In the genomic region with DNA sequence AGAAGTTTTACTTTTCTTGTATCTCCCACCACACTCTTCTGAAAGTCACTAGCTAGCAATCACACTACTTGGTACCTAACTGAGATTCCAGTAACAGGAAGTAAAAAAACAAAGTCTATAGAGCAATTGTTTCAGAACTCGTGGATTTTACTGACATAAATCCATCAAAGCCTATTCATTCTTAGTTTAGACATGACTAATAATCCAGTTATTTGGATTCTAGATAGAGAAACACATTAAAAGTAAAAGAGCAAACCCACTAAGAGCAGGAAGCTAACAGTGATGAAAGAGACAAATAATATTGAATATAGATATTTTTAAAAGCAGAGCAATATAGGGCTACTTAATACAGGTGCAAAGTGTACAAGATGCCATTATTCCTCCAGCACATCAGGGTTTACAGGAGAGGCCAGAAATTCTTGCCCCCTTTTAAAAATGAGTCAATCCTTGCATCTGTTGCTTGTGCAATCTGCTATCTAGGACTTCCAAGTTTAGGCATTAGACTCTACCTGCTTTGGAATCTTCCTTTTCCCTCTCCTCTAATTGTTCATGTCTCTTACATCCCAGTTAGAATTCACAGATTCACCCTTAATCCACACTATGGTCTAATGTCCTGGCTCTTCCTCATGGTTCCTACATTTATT, we compare ENCODE assay signal across 1 cellular context.
TF ChIP-seq lines count a peak whose summit lies in the region.

No MANE protein-coding gene starts in this region.

TF ChIP-seq in HepG2, 621 proteins besides CTCF, POLR2A, EP300 and RAD21 (continues in another document):
- TF ChIP-seq KAT7 (CRISPR knock-in tag; IDR thresholded peaks at IDR 0.05; ENCODE audit: borderline replicate concordance) (no peak), ZNF660 (CRISPR knock-in tag; IDR thresholded peaks at IDR 0.05; ENCODE audit: borderline replicate concordance, low read depth) (no peak), ETV5 (CRISPR knock-in tag; IDR thresholded peaks at IDR 0.05; ENCODE audit: borderline replicate concordance) (no peak), MXI1 (IDR thresholded peaks at IDR 0.05; ENCODE audit: borderline replicate concordance, low read depth, low read length) (no peak), ARID5B (CRISPR knock-in tag; IDR thresholded peaks at IDR 0.05) (no peak), CEBPB (IDR thresholded peaks at IDR 0.05; ENCODE audit: borderline replicate concordance, low read depth, low read length) (peak; percentile 59; the same call in 1 of the 2 replicates), SOX6 (IDR thresholded peaks at IDR 0.05) (no peak), SOX6 (CRISPR knock-in tag; IDR thresholded peaks at IDR 0.05) (no peak), ZFX (CRISPR knock-in tag; IDR thresholded peaks at IDR 0.05; ENCODE audit: low read depth) (no peak), FOSL2 (CRISPR knock-in tag; IDR thresholded peaks at IDR 0.05) (peak; percentile 37; the same call in 1 of the 2 replicates), MTERF4 (CRISPR knock-in tag; IDR thresholded peaks at IDR 0.05) (no peak), ZFP62 (CRISPR knock-in tag; IDR thresholded peaks at IDR 0.05) (no peak), PHF5A (CRISPR knock-in tag; IDR thresholded peaks at IDR 0.05; ENCODE audit: low read depth, unreplicated experiment) (no peak), FOXA1 (IDR thresholded peaks at IDR 0.05) (no peak), FOXA1 (CRISPR knock-in tag; IDR thresholded peaks at IDR 0.05) (no peak), MAF1 (CRISPR knock-in tag; IDR thresholded peaks at IDR 0.05; ENCODE audit: borderline replicate concordance) (no peak), GMEB2 (CRISPR knock-in tag; IDR thresholded peaks at IDR 0.05; ENCODE audit: low read depth) (no peak), MED13 (CRISPR knock-in tag; IDR thresholded peaks at IDR 0.05) (no peak), DMAP1 (CRISPR knock-in tag; IDR thresholded peaks at IDR 0.05) (no peak), PAWR (CRISPR knock-in tag; IDR thresholded peaks at IDR 0.05; ENCODE audit: borderline replicate concordance) (no peak), IKZF4 (CRISPR knock-in tag; IDR thresholded peaks at IDR 0.05; ENCODE audit: borderline replicate concordance, low read depth, not compliant biosample characterization) (no peak), MEIS2 (CRISPR knock-in tag; IDR thresholded peaks at IDR 0.05) (no peak), ADNP (CRISPR knock-in tag; IDR thresholded peaks at IDR 0.05) (no peak), CEBPG (CRISPR knock-in tag; IDR thresholded peaks at IDR 0.05) (peak; percentile 67), TBL1XR1 (IDR thresholded peaks at IDR 0.05; ENCODE audit: borderline replicate concordance, low read length, partially characterized antibody) (no peak), ZNF569 (CRISPR knock-in tag; IDR thresholded peaks at IDR 0.05; ENCODE audit: borderline replicate concordance) (no peak)
- TF ChIP-seq, protein P1, sequence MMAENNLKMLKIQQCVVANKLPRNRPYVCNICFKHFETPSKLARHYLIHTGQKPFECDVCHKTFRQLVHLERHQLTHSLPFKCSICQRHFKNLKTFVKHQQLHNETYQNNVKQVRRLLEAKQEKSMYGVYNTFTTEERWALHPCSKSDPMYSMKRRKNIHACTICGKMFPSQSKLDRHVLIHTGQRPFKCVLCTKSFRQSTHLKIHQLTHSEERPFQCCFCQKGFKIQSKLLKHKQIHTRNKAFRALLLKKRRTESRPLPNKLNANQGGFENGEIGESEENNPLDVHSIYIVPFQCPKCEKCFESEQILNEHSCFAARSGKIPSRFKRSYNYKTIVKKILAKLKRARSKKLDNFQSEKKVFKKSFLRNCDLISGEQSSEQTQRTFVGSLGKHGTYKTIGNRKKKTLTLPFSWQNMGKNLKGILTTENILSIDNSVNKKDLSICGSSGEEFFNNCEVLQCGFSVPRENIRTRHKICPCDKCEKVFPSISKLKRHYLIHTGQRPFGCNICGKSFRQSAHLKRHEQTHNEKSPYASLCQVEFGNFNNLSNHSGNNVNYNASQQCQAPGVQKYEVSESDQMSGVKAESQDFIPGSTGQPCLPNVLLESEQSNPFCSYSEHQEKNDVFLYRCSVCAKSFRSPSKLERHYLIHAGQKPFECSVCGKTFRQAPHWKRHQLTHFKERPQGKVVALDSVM (CRISPR knock-in tag; IDR thresholded peaks at IDR 0.05): no peak
- TF ChIP-seq, protein P2, sequence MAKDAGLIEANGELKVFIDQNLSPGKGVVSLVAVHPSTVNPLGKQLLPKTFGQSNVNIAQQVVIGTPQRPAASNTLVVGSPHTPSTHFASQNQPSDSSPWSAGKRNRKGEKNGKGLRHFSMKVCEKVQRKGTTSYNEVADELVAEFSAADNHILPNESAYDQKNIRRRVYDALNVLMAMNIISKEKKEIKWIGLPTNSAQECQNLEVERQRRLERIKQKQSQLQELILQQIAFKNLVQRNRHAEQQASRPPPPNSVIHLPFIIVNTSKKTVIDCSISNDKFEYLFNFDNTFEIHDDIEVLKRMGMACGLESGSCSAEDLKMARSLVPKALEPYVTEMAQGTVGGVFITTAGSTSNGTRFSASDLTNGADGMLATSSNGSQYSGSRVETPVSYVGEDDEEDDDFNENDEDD (CRISPR knock-in tag; IDR thresholded peaks at IDR 0.05; ENCODE audit: borderline replicate concordance): no peak
- TF ChIP-seq, protein P3, sequence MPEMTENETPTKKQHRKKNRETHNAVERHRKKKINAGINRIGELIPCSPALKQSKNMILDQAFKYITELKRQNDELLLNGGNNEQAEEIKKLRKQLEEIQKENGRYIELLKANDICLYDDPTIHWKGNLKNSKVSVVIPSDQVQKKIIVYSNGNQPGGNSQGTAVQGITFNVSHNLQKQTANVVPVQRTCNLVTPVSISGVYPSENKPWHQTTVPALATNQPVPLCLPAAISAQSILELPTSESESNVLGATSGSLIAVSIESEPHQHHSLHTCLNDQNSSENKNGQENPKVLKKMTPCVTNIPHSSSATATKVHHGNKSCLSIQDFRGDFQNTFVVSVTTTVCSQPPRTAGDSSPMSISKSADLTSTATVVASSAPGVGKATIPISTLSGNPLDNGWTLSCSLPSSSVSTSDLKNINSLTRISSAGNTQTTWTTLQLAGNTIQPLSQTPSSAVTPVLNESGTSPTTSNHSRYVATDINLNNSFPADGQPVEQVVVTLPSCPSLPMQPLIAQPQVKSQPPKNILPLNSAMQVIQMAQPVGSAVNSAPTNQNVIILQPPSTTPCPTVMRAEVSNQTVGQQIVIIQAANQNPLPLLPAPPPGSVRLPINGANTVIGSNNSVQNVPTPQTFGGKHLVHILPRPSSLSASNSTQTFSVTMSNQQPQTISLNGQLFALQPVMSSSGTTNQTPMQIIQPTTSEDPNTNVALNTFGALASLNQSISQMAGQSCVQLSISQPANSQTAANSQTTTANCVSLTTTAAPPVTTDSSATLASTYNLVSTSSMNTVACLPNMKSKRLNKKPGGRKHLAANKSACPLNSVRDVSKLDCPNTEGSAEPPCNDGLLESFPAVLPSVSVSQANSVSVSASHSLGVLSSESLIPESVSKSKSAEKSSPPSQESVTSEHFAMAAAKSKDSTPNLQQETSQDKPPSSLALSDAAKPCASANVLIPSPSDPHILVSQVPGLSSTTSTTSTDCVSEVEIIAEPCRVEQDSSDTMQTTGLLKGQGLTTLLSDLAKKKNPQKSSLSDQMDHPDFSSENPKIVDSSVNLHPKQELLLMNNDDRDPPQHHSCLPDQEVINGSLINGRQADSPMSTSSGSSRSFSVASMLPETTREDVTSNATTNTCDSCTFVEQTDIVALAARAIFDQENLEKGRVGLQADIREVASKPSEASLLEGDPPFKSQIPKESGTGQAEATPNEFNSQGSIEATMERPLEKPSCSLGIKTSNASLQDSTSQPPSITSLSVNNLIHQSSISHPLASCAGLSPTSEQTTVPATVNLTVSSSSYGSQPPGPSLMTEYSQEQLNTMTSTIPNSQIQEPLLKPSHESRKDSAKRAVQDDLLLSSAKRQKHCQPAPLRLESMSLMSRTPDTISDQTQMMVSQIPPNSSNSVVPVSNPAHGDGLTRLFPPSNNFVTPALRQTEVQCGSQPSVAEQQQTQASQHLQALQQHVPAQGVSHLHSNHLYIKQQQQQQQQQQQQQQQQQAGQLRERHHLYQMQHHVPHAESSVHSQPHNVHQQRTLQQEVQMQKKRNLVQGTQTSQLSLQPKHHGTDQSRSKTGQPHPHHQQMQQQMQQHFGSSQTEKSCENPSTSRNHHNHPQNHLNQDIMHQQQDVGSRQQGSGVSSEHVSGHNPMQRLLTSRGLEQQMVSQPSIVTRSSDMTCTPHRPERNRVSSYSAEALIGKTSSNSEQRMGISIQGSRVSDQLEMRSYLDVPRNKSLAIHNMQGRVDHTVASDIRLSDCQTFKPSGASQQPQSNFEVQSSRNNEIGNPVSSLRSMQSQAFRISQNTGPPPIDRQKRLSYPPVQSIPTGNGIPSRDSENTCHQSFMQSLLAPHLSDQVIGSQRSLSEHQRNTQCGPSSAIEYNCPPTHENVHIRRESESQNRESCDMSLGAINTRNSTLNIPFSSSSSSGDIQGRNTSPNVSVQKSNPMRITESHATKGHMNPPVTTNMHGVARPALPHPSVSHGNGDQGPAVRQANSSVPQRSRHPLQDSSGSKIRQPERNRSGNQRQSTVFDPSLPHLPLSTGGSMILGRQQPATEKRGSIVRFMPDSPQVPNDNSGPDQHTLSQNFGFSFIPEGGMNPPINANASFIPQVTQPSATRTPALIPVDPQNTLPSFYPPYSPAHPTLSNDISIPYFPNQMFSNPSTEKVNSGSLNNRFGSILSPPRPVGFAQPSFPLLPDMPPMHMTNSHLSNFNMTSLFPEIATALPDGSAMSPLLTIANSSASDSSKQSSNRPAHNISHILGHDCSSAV (CRISPR knock-in tag; IDR thresholded peaks at IDR 0.05; ENCODE audit: borderline replicate concordance): no peak
- TF ChIP-seq, protein P4, sequence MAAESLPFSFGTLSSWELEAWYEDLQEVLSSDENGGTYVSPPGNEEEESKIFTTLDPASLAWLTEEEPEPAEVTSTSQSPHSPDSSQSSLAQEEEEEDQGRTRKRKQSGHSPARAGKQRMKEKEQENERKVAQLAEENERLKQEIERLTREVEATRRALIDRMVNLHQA (CRISPR knock-in tag; IDR thresholded peaks at IDR 0.05): no peak
- TF ChIP-seq, protein P5, sequence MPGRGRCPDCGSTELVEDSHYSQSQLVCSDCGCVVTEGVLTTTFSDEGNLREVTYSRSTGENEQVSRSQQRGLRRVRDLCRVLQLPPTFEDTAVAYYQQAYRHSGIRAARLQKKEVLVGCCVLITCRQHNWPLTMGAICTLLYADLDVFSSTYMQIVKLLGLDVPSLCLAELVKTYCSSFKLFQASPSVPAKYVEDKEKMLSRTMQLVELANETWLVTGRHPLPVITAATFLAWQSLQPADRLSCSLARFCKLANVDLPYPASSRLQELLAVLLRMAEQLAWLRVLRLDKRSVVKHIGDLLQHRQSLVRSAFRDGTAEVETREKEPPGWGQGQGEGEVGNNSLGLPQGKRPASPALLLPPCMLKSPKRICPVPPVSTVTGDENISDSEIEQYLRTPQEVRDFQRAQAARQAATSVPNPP (CRISPR knock-in tag; IDR thresholded peaks at IDR 0.05): 0 out of 2 replicates have a peak, but pooled peaks have one; percentile 38
- TF ChIP-seq, protein P6, sequence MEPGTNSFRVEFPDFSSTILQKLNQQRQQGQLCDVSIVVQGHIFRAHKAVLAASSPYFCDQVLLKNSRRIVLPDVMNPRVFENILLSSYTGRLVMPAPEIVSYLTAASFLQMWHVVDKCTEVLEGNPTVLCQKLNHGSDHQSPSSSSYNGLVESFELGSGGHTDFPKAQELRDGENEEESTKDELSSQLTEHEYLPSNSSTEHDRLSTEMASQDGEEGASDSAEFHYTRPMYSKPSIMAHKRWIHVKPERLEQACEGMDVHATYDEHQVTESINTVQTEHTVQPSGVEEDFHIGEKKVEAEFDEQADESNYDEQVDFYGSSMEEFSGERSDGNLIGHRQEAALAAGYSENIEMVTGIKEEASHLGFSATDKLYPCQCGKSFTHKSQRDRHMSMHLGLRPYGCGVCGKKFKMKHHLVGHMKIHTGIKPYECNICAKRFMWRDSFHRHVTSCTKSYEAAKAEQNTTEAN (CRISPR knock-in tag; conservative IDR thresholded peaks at IDR 0.05): no peak
